Comparison of ENCODE assay signal across 2 cellular contexts in genomic region chr20:21185849-21186248, GRCh38.
TF ChIP-seq lines count a peak whose summit lies in the region.

No MANE protein-coding gene starts in this region.

TF ChIP-seq in IMR-90, 13 proteins besides CTCF, POLR2A, EP300 and RAD21:
- TF ChIP-seq ELK1 (IDR thresholded peaks at IDR 0.05; ENCODE audit: borderline replicate concordance, low read depth, low read length): no peak
- no peak for TF ChIP-seq NFE2L2 (IDR thresholded peaks at IDR 0.05; ENCODE audit: low read depth, low read length)
- TF ChIP-seq MAFK (IDR thresholded peaks at IDR 0.05; ENCODE audit: low read depth, low read length): peak; percentile 65

TF ChIP-seq in H1, 55 proteins besides CTCF, POLR2A, EP300 and RAD21:
- TF ChIP-seq TCF12 (IDR thresholded peaks at IDR 0.05; ENCODE audit: low read depth, low read length): no peak
- no peak for TF ChIP-seq USF2 (IDR thresholded peaks at IDR 0.05; ENCODE audit: low read length)
- no peak for TF ChIP-seq TBP (IDR thresholded peaks at IDR 0.05; ENCODE audit: low read depth, low read length)
- no peak for TF ChIP-seq JUND (IDR thresholded peaks at IDR 0.05; ENCODE audit: low read length)
- TF ChIP-seq, protein P1, sequence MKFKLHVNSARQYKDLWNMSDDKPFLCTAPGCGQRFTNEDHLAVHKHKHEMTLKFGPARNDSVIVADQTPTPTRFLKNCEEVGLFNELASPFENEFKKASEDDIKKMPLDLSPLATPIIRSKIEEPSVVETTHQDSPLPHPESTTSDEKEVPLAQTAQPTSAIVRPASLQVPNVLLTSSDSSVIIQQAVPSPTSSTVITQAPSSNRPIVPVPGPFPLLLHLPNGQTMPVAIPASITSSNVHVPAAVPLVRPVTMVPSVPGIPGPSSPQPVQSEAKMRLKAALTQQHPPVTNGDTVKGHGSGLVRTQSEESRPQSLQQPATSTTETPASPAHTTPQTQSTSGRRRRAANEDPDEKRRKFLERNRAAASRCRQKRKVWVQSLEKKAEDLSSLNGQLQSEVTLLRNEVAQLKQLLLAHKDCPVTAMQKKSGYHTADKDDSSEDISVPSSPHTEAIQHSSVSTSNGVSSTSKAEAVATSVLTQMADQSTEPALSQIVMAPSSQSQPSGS (IDR thresholded peaks at IDR 0.05; ENCODE audit: low read length): no peak
- TF ChIP-seq ASH2L (IDR thresholded peaks at IDR 0.05; ENCODE audit: low read length): no peak
- no peak for TF ChIP-seq SUZ12 (IDR thresholded peaks at IDR 0.05; ENCODE audit: low read length)
- TF ChIP-seq GABPA (IDR thresholded peaks at IDR 0.05; ENCODE audit: borderline replicate concordance, insufficient read depth, low read length): no peak
- no peak for TF ChIP-seq RNF2 (IDR thresholded peaks at IDR 0.05; ENCODE audit: borderline replicate concordance, low read depth, low read length, missing control alignments, poor library complexity, severe bottlenecking)
- no peak for TF ChIP-seq TAF7 (optimal IDR thresholded peaks at IDR 0.05; ENCODE audit: borderline replicate concordance, low read depth, low read length)
- no peak; the same call in 1 of the 2 replicates for TF ChIP-seq MAFK (IDR thresholded peaks at IDR 0.05; ENCODE audit: low read depth, low read length)
- TF ChIP-seq RBBP5 (IDR thresholded peaks at IDR 0.05; ENCODE audit: borderline replicate concordance, low read depth, low read length): no peak
- no peak for TF ChIP-seq HDAC6 (IDR thresholded peaks at IDR 0.05; ENCODE audit: low read depth, low read length)
- TF ChIP-seq POLR2AphosphoS5 (IDR thresholded peaks at IDR 0.05; ENCODE audit: low read depth, low read length): no peak
- no peak for TF ChIP-seq ATF3 (IDR thresholded peaks at IDR 0.05; ENCODE audit: insufficient read depth, low read depth, low read length)
- TF ChIP-seq CBX5 (IDR thresholded peaks at IDR 0.05; ENCODE audit: low read depth, low read length): no peak
- TF ChIP-seq FOSL1 (IDR thresholded peaks at IDR 0.05; ENCODE audit: insufficient read depth, low read depth, low read length): no peak
- no peak for TF ChIP-seq CHD1 (IDR thresholded peaks at IDR 0.05; ENCODE audit: low read depth, low read length)
